Comparison of ENCODE assay signal across 14 cellular contexts in the genomic region with DNA sequence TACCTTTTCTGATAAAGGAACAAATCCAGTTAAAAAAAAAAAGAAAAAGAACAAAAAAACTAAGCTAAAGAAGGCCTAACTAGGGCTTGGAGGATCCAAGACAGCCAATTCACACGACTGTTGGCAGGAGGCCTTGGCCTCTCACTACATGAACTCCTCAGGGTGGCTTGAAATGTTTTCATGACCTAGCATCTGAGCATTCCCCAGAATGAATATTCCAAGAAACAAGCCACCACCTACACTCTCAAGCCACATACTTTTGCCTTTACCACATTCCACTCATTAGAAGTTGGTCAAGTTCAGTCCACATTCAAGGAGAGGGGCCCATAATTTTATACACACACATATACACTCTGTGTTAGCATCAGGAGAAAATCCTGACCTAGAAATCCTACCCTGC.
"Had no signal": no experiment of that assay in that cellular context is flagged by ENCODE, and none has a peak within 500 bp of the region (broad histone marks: within the 10 kb centered on the region; RNA-seq: fewer than 3 reads in every experiment).

No MANE protein-coding gene starts in this region.

- H3K9me3 ChIP-seq: gastrocnemius medialis, heart left ventricle, left ventricle myocardium inferior, right lobe of liver had no signal

- DNase-seq: activated CD4-positive, alpha-beta T cell treated with anti-CD3 and anti-CD28 coated beads, Interleukin-2, amount 50 U/mL, for 4 hours; activated gamma-delta T cell treated with Interleukin-2 at 50 U/mL for 16 hours; activated T-cell treated with anti-CD3 and anti-CD28 coated beads for 4 hours; amniotic stem cell; brain microvascular endothelial cell; erythroblast; gastrocnemius medialis; heart left ventricle; left ventricle myocardium inferior; naive B cell; stimulated activated naive B cell treated with anti-CD40 and anti-IgM and Interleukin-4, amounts not matched to agents 10 μg/mL and 1 μg/mL and 100 μg/mL, for 72 hours had no signal

- H3K4me1 ChIP-seq: gastrocnemius medialis, left ventricle myocardium inferior, right lobe of liver had no signal

- H3K36me3 ChIP-seq: brain microvascular endothelial cell, gastrocnemius medialis, right lobe of liver had no signal

- H3K27ac ChIP-seq: brain microvascular endothelial cell, coronary artery, gastrocnemius medialis, left ventricle myocardium inferior, right lobe of liver had no signal

- H3K27me3 ChIP-seq: brain microvascular endothelial cell, gastrocnemius medialis, right lobe of liver had no signal

- ATAC-seq: activated naive CD4-positive, alpha-beta T cell treated with anti-CD3 and anti-CD28 coated beads, Interleukin-2, amount 50 U/mL, for 72 hours; gastrocnemius medialis; heart left ventricle; right lobe of liver; stimulated activated naive B cell treated with anti-CD40 and anti-IgM and Interleukin-4, amounts not matched to agents 10 μg/mL and 1 μg/mL and 100 μg/mL, for 72 hours had no signal

- H3K4me3 ChIP-seq: coronary artery, gastrocnemius medialis, heart left ventricle, left ventricle myocardium inferior, right lobe of liver had no signal
